ENCODE assay signal across 10 cellular contexts in the genomic region with DNA sequence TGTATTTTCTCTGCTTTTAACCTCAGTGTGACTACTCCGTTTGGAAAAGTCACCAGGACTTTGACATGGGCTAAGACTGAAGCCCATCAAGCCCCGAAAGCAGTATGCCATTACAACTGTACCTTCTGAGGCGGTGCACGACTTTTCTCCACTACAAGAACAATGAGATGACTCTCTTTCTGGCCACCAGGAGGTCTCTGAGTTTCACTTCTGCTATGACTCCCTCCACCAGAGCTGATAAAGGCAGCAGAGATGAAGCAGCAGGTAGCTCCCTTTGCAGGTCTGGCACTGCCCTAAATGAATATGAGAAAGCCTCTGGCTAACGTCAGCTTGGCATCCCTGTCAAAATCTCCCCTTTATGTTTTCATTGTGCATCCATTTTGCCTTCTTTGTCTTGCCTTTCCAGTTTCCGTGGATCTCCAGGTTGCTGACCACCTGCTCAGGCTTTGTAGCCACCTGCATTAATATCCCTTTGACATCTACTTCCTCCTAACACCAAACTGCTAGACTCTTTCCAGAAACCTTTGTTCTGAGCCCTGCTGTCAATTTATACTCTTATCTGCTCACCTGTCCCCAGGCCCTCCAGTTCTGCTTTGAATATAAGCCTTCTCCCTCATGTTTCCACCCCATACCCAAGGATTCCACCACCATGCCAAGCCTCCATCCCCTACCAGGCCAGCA.
DNase-seq lines count a peak whose midpoint lies in the region; ATAC-seq and TF ChIP-seq lines count a peak whose summit lies in the region.
"Had no signal": no experiment of that assay in that cellular context is flagged by ENCODE, and none has a peak within 500 bp of the region (broad histone marks: within the 10 kb centered on the region; RNA-seq: fewer than 3 reads in every experiment).

No MANE protein-coding gene starts in this region.

- no peaks in the 10 kb centered on the region for H3K27me3 Mint-ChIP-seq in activated CD8-positive, alpha-beta T cell treated with anti-CD3 and anti-CD28 coated beads for 36 hours

- intact Hi-C loops in activated CD8-positive, alpha-beta T cell treated with anti-CD3 and anti-CD28 coated beads for 36 hours (cut with micrococcal nuclease), result no loop called here

- no peaks in the 10 kb centered on the region for H3K4me1 Mint-ChIP-seq in activated CD8-positive, alpha-beta T cell treated with anti-CD3 and anti-CD28 coated beads for 36 hours (ENCODE audit: low read depth)

- ATAC-seq in GM19397 (IDR thresholded peaks at IDR 0.05; ENCODE audit: unreplicated experiment) (peak; percentile 88), HG03039 (IDR thresholded peaks at IDR 0.05; ENCODE audit: unreplicated experiment) (peak; percentile 82), left lobe of liver (no peak)
- no peak for ATAC-seq in activated CD8-positive, alpha-beta T cell treated with anti-CD3 and anti-CD28 coated beads for 36 hours
- ATAC-seq: Right ventricle myocardium inferior had no signal

- DNase-seq in NOMO-1 treated with DMSO at 0.1 percent for 48 hours (lab: John Stamatoyannopoulos, UW; ENCODE audit: unreplicated experiment), result peak; percentile 77
- no peak for DNase-seq in SHP77 (lab: John Stamatoyannopoulos, UW)
- no peak for DNase-seq in DMS114 treated with DMSO at 0.1 percent for 48 hours (lab: John Stamatoyannopoulos, UW; ENCODE audit: unreplicated experiment)
- DNase-seq in left lobe of liver (ENCODE audit: low spot score), result no peak
- no peak for DNase-seq in activated CD8-positive, alpha-beta T cell treated with anti-CD3 and anti-CD28 coated beads for 36 hours

- H3K36me3 Mint-ChIP-seq in activated CD8-positive, alpha-beta T cell treated with anti-CD3 and anti-CD28 coated beads for 36 hours (ENCODE audit: low read depth), result no peaks in the 10 kb centered on the region
- H3K36me3 Mint-ChIP-seq: type B pancreatic cell had no signal

- no peak overlapping the region for H3K4me3 Mint-ChIP-seq in activated CD8-positive, alpha-beta T cell treated with anti-CD3 and anti-CD28 coated beads for 36 hours
- H3K4me3 Mint-ChIP-seq: type B pancreatic cell had no signal

- POLR2A ChIA-PET in activated CD8-positive, alpha-beta T cell treated with anti-CD3 and anti-CD28 coated beads for 36 hours (lab: Charles Lee), result no interaction called here

- H3K9me3 Mint-ChIP-seq in activated CD8-positive, alpha-beta T cell treated with anti-CD3 and anti-CD28 coated beads for 36 hours, result peaks cover 1% of the 10 kb centered on the region

- TF ChIP-seq CTCF in GM12872 (IDR thresholded peaks at IDR 0.05; ENCODE audit: insufficient read depth, low read depth, low read length), result peak; percentile 46; the same call in 1 of the 3 replicates
- no peak for TF ChIP-seq CTCF in activated CD8-positive, alpha-beta T cell treated with anti-CD3 and anti-CD28 coated beads for 36 hours (IDR thresholded peaks at IDR 0.05)

- CTCF ChIA-PET in activated CD8-positive, alpha-beta T cell treated with anti-CD3 and anti-CD28 coated beads for 36 hours (lab: Charles Lee), result no interaction called here

- no peak overlapping the region for H3K27ac Mint-ChIP-seq in activated CD8-positive, alpha-beta T cell treated with anti-CD3 and anti-CD28 coated beads for 36 hours
- H3K27ac Mint-ChIP-seq: type B pancreatic cell had no signal

Comparison
In these comparisons a context has a peak if more than half of its experiments do, and no peak if none do; other contexts are left out.
1. ATAC-seq: peak in GM19397 (single experiment) and HG03039 (single experiment); none in left lobe of liver (single experiment) and activated CD8-positive, alpha-beta T cell treated with anti-CD3 and anti-CD28 coated beads for 36 hours (single experiment).